ENCODE assay signal across 15 cellular contexts in the genomic region with DNA sequence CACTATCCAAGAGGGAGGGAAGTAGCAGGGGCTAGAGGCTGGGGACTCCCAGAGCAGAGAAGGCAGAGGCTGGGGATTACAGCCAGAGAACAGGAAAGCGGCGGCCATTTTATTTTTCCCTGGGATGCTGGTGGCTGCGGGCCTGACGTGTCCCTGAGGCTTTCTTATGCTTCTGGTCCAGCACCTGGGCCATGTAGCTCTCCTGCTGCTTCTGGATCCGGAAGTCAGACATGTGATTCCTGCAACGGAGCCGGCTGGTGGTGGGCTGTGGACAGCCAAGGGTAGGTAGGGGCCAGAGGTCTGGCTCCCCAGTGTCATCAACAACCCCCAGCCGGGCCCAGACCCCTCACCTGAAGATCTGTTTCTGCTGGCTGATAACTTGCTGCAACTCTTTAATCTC. TPM values are rescaled to one million over a fixed set of nuclear protein-coding genes. Genes with fewer than 3 reads are reported as not detected.
"Had no signal": no experiment of that assay in that cellular context is flagged by ENCODE, and none has a peak within 500 bp of the region (broad histone marks: within the 10 kb centered on the region; RNA-seq: fewer than 3 reads in every experiment).

No MANE protein-coding gene starts in this region.

- ATAC-seq: activated CD8-positive, alpha-beta memory T cell treated with anti-CD3 and anti-CD28 coated beads, Interleukin-2, amount 10 ng/mL, durations not matched to agents 7 days and 5 days; pancreas had no signal

- H3K27me3 Mint-ChIP-seq: activated B cell treated with CpG ODN at 0.5 μM for 24 hours; activated CD8-positive, alpha-beta memory T cell treated with anti-CD3 and anti-CD28 coated beads, Interleukin-2, amount 10 ng/mL, durations not matched to agents 7 days and 5 days; central memory CD8-positive, alpha-beta T cell had no signal

- H3K27ac ChIP-seq: neural progenitor cell, pancreas, skin epidermis, thyroid gland, uterus had no signal

- DNase-seq: activated B cell treated with CpG ODN at 0.5 μM for 24 hours; activated CD8-positive, alpha-beta memory T cell treated with anti-CD3 and anti-CD28 coated beads, Interleukin-2, amount 10 ng/mL, durations not matched to agents 7 days and 5 days; activated naive CD4-positive, alpha-beta T cell treated with Interleukin-2 at 50 U/mL for 16 hours; activated T-cell treated with anti-CD3 and anti-CD28 coated beads, Interleukin-2, amount 50 U/mL, for 48 hours; thyroid gland; uterus had no signal

- H3K27ac Mint-ChIP-seq: activated B cell treated with CpG ODN at 0.5 μM for 24 hours; dendritic cell treated with granulocyte-macrophage colony-stimulating factor and Interleukin-4, amounts not matched to agents 40 ng/mL and 50 ng/mL, for 4 days; neural progenitor cell had no signal

- H3K9ac ChIP-seq: neural progenitor cell had no signal

- H3K9me3 ChIP-seq: pancreas, thyroid gland, uterus had no signal

- H3K4me3 Mint-ChIP-seq: activated B cell treated with CpG ODN at 0.5 μM for 24 hours; dendritic cell treated with granulocyte-macrophage colony-stimulating factor and Interleukin-4, amounts not matched to agents 40 ng/mL and 50 ng/mL, for 4 days had no signal

- H3K27me3 ChIP-seq: thyroid gland had no signal

- H3K36me3 ChIP-seq: neural progenitor cell, pancreas, thyroid gland, uterus had no signal

- H3K9me3 Mint-ChIP-seq: activated B cell treated with CpG ODN at 0.5 μM for 24 hours; central memory CD8-positive, alpha-beta T cell; dendritic cell treated with granulocyte-macrophage colony-stimulating factor and Interleukin-4, amounts not matched to agents 40 ng/mL and 50 ng/mL, for 4 days; neural progenitor cell; T-helper 1 cell treated with Interleukin-12 subunit alpha and Interleukin-12 subunit beta and Interleukin-4 antibody, amounts not matched to agents 30 μg/mL and 1 μg/mL, for 36 hours had no signal

- H3K4me3 ChIP-seq: neural progenitor cell, pancreas, skin epidermis, thyroid gland, uterus had no signal

RNA-seq across cellular contexts. Expression of a gene that starts 7.0 kb away (rescaled TPM):
- total RNA-seq: renal cortical epithelial cell had no signal

RNA-seq across cellular contexts. Expression of a gene that starts 13.6 kb away (rescaled TPM):
- total RNA-seq: glomerular endothelial cell, lung microvascular endothelial cell, thyroid gland had no signal
